In the genomic region with DNA sequence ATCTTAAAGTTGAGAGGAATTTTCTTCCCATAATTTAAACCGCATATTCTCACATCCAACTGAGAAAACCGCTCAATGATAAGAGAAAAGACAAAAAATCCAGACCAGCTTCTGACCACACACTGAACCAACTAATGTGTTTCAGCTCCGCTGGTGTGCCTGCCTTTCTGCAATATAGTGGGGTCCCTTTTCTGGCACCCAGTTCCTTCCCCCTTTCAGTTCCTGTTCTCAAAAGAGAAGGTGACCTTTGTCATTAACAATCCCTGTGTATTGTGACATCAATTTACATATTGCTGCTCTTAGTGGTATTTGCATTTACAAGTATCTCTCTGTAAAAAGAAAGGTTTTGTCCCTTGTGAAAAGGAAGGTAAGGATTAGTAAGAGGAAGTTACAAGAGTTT, we compare ENCODE assay signal across 13 cellular contexts. TPM values are rescaled to one million over a fixed set of nuclear protein-coding genes. Genes with fewer than 3 reads are reported as not detected.
DNase-seq lines count a peak whose midpoint lies in the region; ATAC-seq and TF ChIP-seq lines count a peak whose summit lies in the region.
"Had no signal": no experiment of that assay in that cellular context is flagged by ENCODE, and none has a peak within 500 bp of the region (broad histone marks: within the 10 kb centered on the region; RNA-seq: fewer than 3 reads in every experiment).

No MANE protein-coding gene starts in this region.

- intact Hi-C loops in sciatic nerve (cut with DNase I), result no loop called here

- no peaks in the 10 kb centered on the region for H3K9me2 ChIP-seq in Karpas-422 (replicated peaks; ENCODE audit: insufficient read depth, low read length)

- H3K4me1 Mint-ChIP-seq in stimulated activated memory B cell treated with anti-CD40 and anti-IgM and Interleukin-4, amounts not matched to agents 10 μg/mL and 1 μg/mL and 100 μg/mL, for 72 hours, result peaks cover 26% of the 10 kb centered on the region

- H3K27ac ChIP-seq in Karpas-422 (ENCODE audit: low read length), result peak overlapping the region; percentile 88
- H3K27ac ChIP-seq: prostate gland, SJSA1 had no signal

- H3K4me3 ChIP-seq in Karpas-422 (ENCODE audit: low read length), result peak overlapping the region; percentile 42; the same call in 1 of the 2 replicates
- H3K4me3 ChIP-seq: prostate gland, SJSA1 had no signal

- H3K27me3 Mint-ChIP-seq in stimulated activated memory B cell treated with anti-CD40 and anti-IgM and Interleukin-4, amounts not matched to agents 10 μg/mL and 1 μg/mL and 100 μg/mL, for 72 hours, result no peaks in the 10 kb centered on the region

- H3K27me3 ChIP-seq in Karpas-422 (ENCODE audit: low read length), result no peaks in the 10 kb centered on the region
- H3K27me3 ChIP-seq: SJSA1 had no signal

- no peaks in the 10 kb centered on the region for H3K9me3 Mint-ChIP-seq in stimulated activated memory B cell treated with anti-CD40 and anti-IgM and Interleukin-4, amounts not matched to agents 10 μg/mL and 1 μg/mL and 100 μg/mL, for 72 hours

- no peaks in the 10 kb centered on the region for H4K20me1 ChIP-seq in Karpas-422 (ENCODE audit: insufficient read depth, low read depth, low read length)

- no peaks in the 10 kb centered on the region for H3K36me3 ChIP-seq in Karpas-422 (ENCODE audit: insufficient read depth, low read length)
- H3K36me3 ChIP-seq: prostate gland, SJSA1 had no signal

- peak overlapping the region; percentile 62 for H3K9ac ChIP-seq in Karpas-422 (ENCODE audit: low read length)

- no peak overlapping the region for H2AFZ ChIP-seq in Karpas-422 (ENCODE audit: low read length)

- no peaks in the 10 kb centered on the region for H3K79me2 ChIP-seq in Karpas-422 (ENCODE audit: low read length)

- peaks cover 64% of the 10 kb centered on the region for H3K4me1 ChIP-seq in Karpas-422 (ENCODE audit: low read length)
- H3K4me1 ChIP-seq: prostate gland, SJSA1 had no signal

- H3K36me3 Mint-ChIP-seq in stimulated activated memory B cell treated with anti-CD40 and anti-IgM and Interleukin-4, amounts not matched to agents 10 μg/mL and 1 μg/mL and 100 μg/mL, for 72 hours, result no peaks in the 10 kb centered on the region

- ATAC-seq in HG02763 (IDR thresholded peaks at IDR 0.05; ENCODE audit: unreplicated experiment) (peak; percentile 98), sciatic nerve (no peak)
- ATAC-seq in stimulated activated memory B cell treated with anti-CD40 and anti-IgM and Interleukin-4, amounts not matched to agents 10 μg/mL and 1 μg/mL and 100 μg/mL, for 72 hours, result peak; percentile 95
- ATAC-seq: esophagus mucosa had no signal

- no peaks in the 10 kb centered on the region for H3K9me3 ChIP-seq in Karpas-422 (ENCODE audit: low read length)
- H3K9me3 ChIP-seq: prostate gland, SJSA1 had no signal

- peak overlapping the region; percentile 86 for H3K27ac Mint-ChIP-seq in stimulated activated memory B cell treated with anti-CD40 and anti-IgM and Interleukin-4, amounts not matched to agents 10 μg/mL and 1 μg/mL and 100 μg/mL, for 72 hours

- TF ChIP-seq POLR2A in GM19193 (IDR thresholded peaks at IDR 0.05; ENCODE audit: extremely low read depth, insufficient read depth, insufficient read length), result peak; percentile 26

- H3K4me2 ChIP-seq in Karpas-422 (ENCODE audit: low read depth, low read length, poor library complexity, severe bottlenecking), result peak overlapping the region; percentile 53

- DNase-seq in Karpas-422, result peak; percentile 84
- DNase-seq in UCSD-AML1 (lab: John Stamatoyannopoulos, UW; ENCODE audit: unreplicated experiment), result no peak
- DNase-seq in dedifferentiated amniotic fluid mesenchymal stem cell (ENCODE audit: extremely low spot score), result no peak
- DNase-seq in sciatic nerve (ENCODE audit: low spot score), result no peak
- DNase-seq: kidney glomerular epithelial cell, NCI-H1048 had no signal

- H3K4me3 Mint-ChIP-seq in stimulated activated memory B cell treated with anti-CD40 and anti-IgM and Interleukin-4, amounts not matched to agents 10 μg/mL and 1 μg/mL and 100 μg/mL, for 72 hours, result peak overlapping the region; percentile 58

RNA-seq across cellular contexts. Expression of gene PPP1R17, which starts 1.3 kb away (rescaled TPM):
- total RNA-seq in Karpas-422 (2014; rRNA removed; shearing (Covaris generic); ENCODE audit: low replicate concordance), result 0.22 and 7.9 TPM in 2 replicates
- total RNA-seq in sciatic nerve, result not detected
- total RNA-seq: Daoy, esophagus mucosa, prostate gland, SJSA1 had no signal
